Comparison of ENCODE assay signal across 8 cellular contexts in the genomic region with DNA sequence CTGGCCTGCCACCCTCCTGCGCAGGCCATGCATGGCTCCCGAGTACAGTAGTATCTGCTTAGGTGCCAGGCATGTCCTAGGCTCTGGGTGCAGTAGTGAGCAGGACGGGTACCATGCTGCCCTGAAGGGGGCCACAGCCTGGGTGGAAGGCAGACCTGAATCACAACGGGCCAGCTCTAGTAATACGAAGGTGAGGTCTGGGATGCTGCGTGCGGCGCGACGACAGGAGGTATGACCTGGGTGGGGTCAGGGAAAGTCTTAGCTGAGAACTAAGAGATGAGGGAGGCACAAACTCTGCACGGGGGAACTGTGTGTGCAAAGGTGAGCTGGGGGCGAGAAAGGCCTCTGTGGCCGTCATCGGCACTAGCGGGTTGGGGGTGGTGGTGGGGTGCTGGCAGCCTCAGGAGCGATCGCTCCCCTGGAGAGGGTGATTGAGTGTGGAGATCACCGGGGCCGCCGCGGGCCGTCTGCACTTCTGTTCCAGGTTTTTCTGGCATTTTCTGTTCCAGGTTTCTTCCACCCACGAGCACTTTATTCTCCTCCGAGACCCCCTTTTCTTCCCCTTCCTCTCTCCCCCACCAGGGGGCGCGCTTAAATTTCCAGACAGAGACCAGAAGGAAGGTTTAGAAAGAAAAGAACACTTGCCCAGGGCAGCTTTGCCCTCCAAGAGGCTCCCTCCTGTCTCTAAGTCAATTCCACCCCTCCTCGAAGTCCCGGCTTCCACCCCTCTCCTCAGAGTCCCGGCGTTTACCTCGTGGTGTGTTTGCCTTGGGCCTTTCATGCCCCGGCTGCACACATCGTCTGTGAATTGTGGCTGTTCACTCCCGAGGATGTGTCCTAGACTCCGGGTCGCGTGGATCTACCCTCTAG. TPM values are rescaled to one million over a fixed set of nuclear protein-coding genes. Genes with fewer than 3 reads are reported as not detected.
A peak's percentile ranks its signal among the peaks of the same experiment; 100 is the strongest.
DNase-seq lines count a peak whose midpoint lies in the region; ATAC-seq, FAIRE-seq and TF ChIP-seq lines count a peak whose summit lies in the region.

No MANE protein-coding gene starts in this region.

- no peaks in the 10 kb centered on the region for H3K27me3 ChIP-seq in CD8-positive, alpha-beta memory T cell (ENCODE audit: insufficient read depth, low read length, poor library complexity, severe bottlenecking)
- H3K27me3 ChIP-seq in left ventricle myocardium inferior (ENCODE audit: low read depth) (no peaks in the 10 kb centered on the region), small intestine (ENCODE audit: control insufficient read depth in 2 of 2, insufficient read depth in 2 of 2, low read length in 2 of 2) (no peaks in the 10 kb centered on the region)

- CTCF ChIA-PET in CD8-positive, alpha-beta memory T cell (lab: Charles Lee) = interaction anchor here (0.6 to 2.3 kb wide), 17 partner anchors 9 to 548 kb away, joined by 3 to 10 read pairs (median 3); no protein-coding TSS in a partner anchor
- CTCF ChIA-PET in activated naive CD4-positive, alpha-beta T cell treated with anti-CD3 and anti-CD28 coated beads, Interleukin-2, amount 10 ng/mL, durations not matched to agents 7 days and 5 days (lab: Charles Lee) = interaction anchor here (0.7 to 2.9 kb wide), 23 partner anchors 9 to 228 kb away, joined by 3 to 18 read pairs (median 5); partner anchors contain the start of genes PDLIM4, SLC22A4 and SLC22A5

- no peak overlapping the region for H3K4me3 ChIP-seq in CD8-positive, alpha-beta memory T cell (ENCODE audit: low read length)
- H3K4me3 ChIP-seq in left ventricle myocardium inferior = no peak overlapping the region
- peak overlapping the region in 1 of 2 donors; percentile 48 for H3K4me3 ChIP-seq in small intestine (ENCODE audit: low read depth in 1 of 2, low read length in 2 of 2)

- TF ChIP-seq CTCF in left ventricle myocardium inferior (IDR thresholded peaks at IDR 0.05; ENCODE audit: borderline replicate concordance) = peak; percentile 90

- no peaks in the 10 kb centered on the region for H3K36me3 Mint-ChIP-seq in CD8-positive, alpha-beta memory T cell
- no peaks in the 10 kb centered on the region for H3K36me3 Mint-ChIP-seq in activated naive CD4-positive, alpha-beta T cell treated with anti-CD3 and anti-CD28 coated beads, Interleukin-2, amount 10 ng/mL, durations not matched to agents 7 days and 5 days

- H3K9me3 Mint-ChIP-seq in CD8-positive, alpha-beta memory T cell = no peaks in the 10 kb centered on the region
- no peaks in the 10 kb centered on the region for H3K9me3 Mint-ChIP-seq in activated naive CD4-positive, alpha-beta T cell treated with anti-CD3 and anti-CD28 coated beads, Interleukin-2, amount 10 ng/mL, durations not matched to agents 7 days and 5 days

- TF ChIP-seq RAD21 in Ishikawa (IDR thresholded peaks at IDR 0.05; ENCODE audit: low read depth) = peak; percentile 74

- intact Hi-C loops in left ventricle myocardium inferior (cut with micrococcal nuclease) = no loop called here

- H3K27ac Mint-ChIP-seq in CD8-positive, alpha-beta memory T cell = no peak overlapping the region
- no peak overlapping the region for H3K27ac Mint-ChIP-seq in activated naive CD4-positive, alpha-beta T cell treated with anti-CD3 and anti-CD28 coated beads, Interleukin-2, amount 10 ng/mL, durations not matched to agents 7 days and 5 days

- H3K9me3 ChIP-seq in CD8-positive, alpha-beta memory T cell (ENCODE audit: low read length) = no peaks in the 10 kb centered on the region
- H3K9me3 ChIP-seq in left ventricle myocardium inferior (replicated peaks) (no peaks in the 10 kb centered on the region), small intestine (ENCODE audit: control insufficient read depth, low read depth) (no peaks in the 10 kb centered on the region)

- DNase-seq in CD8-positive, alpha-beta memory T cell = peak; percentile 34 to 69 (median 46)
- DNase-seq in SKM-1 (lab: John Stamatoyannopoulos, UW; ENCODE audit: unreplicated experiment) = peak; percentile 18
- peak; percentile 74 for DNase-seq in activated naive CD4-positive, alpha-beta T cell treated with anti-CD3 and anti-CD28 coated beads, Interleukin-2, amount 10 ng/mL, durations not matched to agents 7 days and 5 days
- peak; percentile 52 for DNase-seq in left ventricle myocardium inferior
- peak; percentile 75 for DNase-seq in small intestine
- DNase-seq in cerebellar nuclear complex (lab: John Stamatoyannopoulos, UW) = no peak

- peaks cover 15 to 28% of the 10 kb centered on the region in 2 donors for H3K27me3 Mint-ChIP-seq in CD8-positive, alpha-beta memory T cell
- H3K27me3 Mint-ChIP-seq in activated naive CD4-positive, alpha-beta T cell treated with anti-CD3 and anti-CD28 coated beads, Interleukin-2, amount 10 ng/mL, durations not matched to agents 7 days and 5 days = peaks cover 51% of the 10 kb centered on the region

- H3K4me1 Mint-ChIP-seq in CD8-positive, alpha-beta memory T cell = peaks cover 3 to 14% (median 9%) of the 10 kb centered on the region in 3 donors
- peaks cover 8% of the 10 kb centered on the region for H3K4me1 Mint-ChIP-seq in activated naive CD4-positive, alpha-beta T cell treated with anti-CD3 and anti-CD28 coated beads, Interleukin-2, amount 10 ng/mL, durations not matched to agents 7 days and 5 days

- no peaks in the 10 kb centered on the region for H3K4me1 ChIP-seq in CD8-positive, alpha-beta memory T cell (ENCODE audit: insufficient read depth, low read length)
- H3K4me1 ChIP-seq in left ventricle myocardium inferior (peaks cover 8% of the 10 kb centered on the region), small intestine (ENCODE audit: control insufficient read depth in 2 of 2, insufficient read depth in 1 of 2, low read depth in 1 of 2, low read length in 1 of 2) (peaks cover 0 to 4% of the 10 kb centered on the region in 2 donors)

- 48 to 56% (median 50%) methylated on average over 37 of the region's 37 CpGs for WGBS in small intestine, 3 donors

- POLR2A ChIA-PET in CD8-positive, alpha-beta memory T cell (lab: Charles Lee) = interaction anchor here (0.6 kb wide), 1 partner anchor 1877 kb away, joined by 3 read pairs; no protein-coding TSS in a partner anchor

- H3K36me3 ChIP-seq in CD8-positive, alpha-beta memory T cell (ENCODE audit: insufficient read depth, low read length) = no peaks in the 10 kb centered on the region
- H3K36me3 ChIP-seq in left ventricle myocardium inferior = no peaks in the 10 kb centered on the region
- no peaks in the 10 kb centered on the region for H3K36me3 ChIP-seq in small intestine (ENCODE audit: control insufficient read depth in 2 of 2, insufficient read depth in 2 of 2, low read length in 2 of 2)

- ATAC-seq in HG03108 (IDR thresholded peaks at IDR 0.05; ENCODE audit: unreplicated experiment) = no peak

- no peak for FAIRE-seq in small intestine (lab: Jason Lieb, UNC)

- no peak overlapping the region for H3K27ac ChIP-seq in CD8-positive, alpha-beta memory T cell (ENCODE audit: low read depth, low read length)
- no peak overlapping the region for H3K27ac ChIP-seq in left ventricle myocardium inferior (replicated peaks)
- H3K27ac ChIP-seq in small intestine (ENCODE audit: low read depth in 1 of 2, low read length in 1 of 2) = peak overlapping the region in 1 of 2 donors; percentile 12

- H3K4me3 Mint-ChIP-seq in CD8-positive, alpha-beta memory T cell = peak overlapping the region in 2 of 7 donors; percentile 50 to 74
- no peak overlapping the region for H3K4me3 Mint-ChIP-seq in activated naive CD4-positive, alpha-beta T cell treated with anti-CD3 and anti-CD28 coated beads, Interleukin-2, amount 10 ng/mL, durations not matched to agents 7 days and 5 days

- no peak for TF ChIP-seq EP300 in Ishikawa (IDR thresholded peaks at IDR 0.05; ENCODE audit: borderline replicate concordance)

TF ChIP-seq in Ishikawa, 13 proteins besides CTCF, POLR2A, EP300 and RAD21:
- no peak for TF ChIP-seq TAF1 (IDR thresholded peaks at IDR 0.05; ENCODE audit: low read depth)
- TF ChIP-seq ZBTB7A (IDR thresholded peaks at IDR 0.05; ENCODE audit: low read depth) = no peak
- no peak for TF ChIP-seq TEAD4 (IDR thresholded peaks at IDR 0.05)
- TF ChIP-seq NFIC (IDR thresholded peaks at IDR 0.05) = no peak
- TF ChIP-seq FOXM1 (IDR thresholded peaks at IDR 0.05; ENCODE audit: borderline replicate concordance, low read depth) = no peak
- TF ChIP-seq CEBPB (IDR thresholded peaks at IDR 0.05) = no peak
- no peak for TF ChIP-seq USF1 (IDR thresholded peaks at IDR 0.05)
- TF ChIP-seq YY1 (IDR thresholded peaks at IDR 0.05; ENCODE audit: low read depth) = no peak
TF ChIP-seq in Ishikawa: peak in this region for 0.

RNA-seq across cellular contexts. Expression of gene PDLIM4, which starts 15.1 kb away (rescaled TPM):
- 1 to 10 TPM in 1 of 2 experiments, under 1 TPM in 1; 0.39 to 1.4 TPM for total RNA-seq in CD8-positive, alpha-beta memory T cell
- not detected for polyA plus RNA-seq in CD8-positive, alpha-beta memory T cell
- 4.8 TPM for total RNA-seq in left ventricle myocardium inferior
- 10 to 100 TPM in 1 of 3 donors, 1 to 10 TPM in 2; 2.5 to 14.2 (median 5.9) TPM for polyA plus RNA-seq in small intestine

RNA-seq across cellular contexts. Expression of gene SLC22A4, which starts 21.6 kb away (rescaled TPM):
- total RNA-seq in CD8-positive, alpha-beta memory T cell = 1 to 10 TPM; 2.6 to 2.9 TPM
- polyA plus RNA-seq in CD8-positive, alpha-beta memory T cell = 0.15 TPM
- total RNA-seq in left ventricle myocardium inferior = 2.0 TPM
- 1 to 10 TPM; 1.5 to 5.7 (median 4.2) TPM for polyA plus RNA-seq in small intestine

RNA-seq across cellular contexts. Expression of gene P4HA2, which starts 44.9 kb away (rescaled TPM):
- 1 to 10 TPM; 7.2 to 7.9 TPM for total RNA-seq in CD8-positive, alpha-beta memory T cell
- polyA plus RNA-seq in CD8-positive, alpha-beta memory T cell = not detected
- total RNA-seq in left ventricle myocardium inferior = 80.5 TPM
- 10 to 100 TPM; 15.7 to 24.8 (median 19.1) TPM for polyA plus RNA-seq in small intestine

Comparison
In these comparisons a context has a peak if more than half of its experiments do, and no peak if none do; other contexts are left out.
1. DNase-seq: peak in CD8-positive, alpha-beta memory T cell (5 of 5), SKM-1 (single experiment), activated naive CD4-positive, alpha-beta T cell treated with anti-CD3 and anti-CD28 coated beads, Interleukin-2, amount 10 ng/mL, durations not matched to agents 7 days and 5 days (single experiment), left ventricle myocardium inferior (single experiment) and small intestine (single experiment); none in cerebellar nuclear complex (0 of 2).